1 cellular context compared by ENCODE assay signal in the genomic region with DNA sequence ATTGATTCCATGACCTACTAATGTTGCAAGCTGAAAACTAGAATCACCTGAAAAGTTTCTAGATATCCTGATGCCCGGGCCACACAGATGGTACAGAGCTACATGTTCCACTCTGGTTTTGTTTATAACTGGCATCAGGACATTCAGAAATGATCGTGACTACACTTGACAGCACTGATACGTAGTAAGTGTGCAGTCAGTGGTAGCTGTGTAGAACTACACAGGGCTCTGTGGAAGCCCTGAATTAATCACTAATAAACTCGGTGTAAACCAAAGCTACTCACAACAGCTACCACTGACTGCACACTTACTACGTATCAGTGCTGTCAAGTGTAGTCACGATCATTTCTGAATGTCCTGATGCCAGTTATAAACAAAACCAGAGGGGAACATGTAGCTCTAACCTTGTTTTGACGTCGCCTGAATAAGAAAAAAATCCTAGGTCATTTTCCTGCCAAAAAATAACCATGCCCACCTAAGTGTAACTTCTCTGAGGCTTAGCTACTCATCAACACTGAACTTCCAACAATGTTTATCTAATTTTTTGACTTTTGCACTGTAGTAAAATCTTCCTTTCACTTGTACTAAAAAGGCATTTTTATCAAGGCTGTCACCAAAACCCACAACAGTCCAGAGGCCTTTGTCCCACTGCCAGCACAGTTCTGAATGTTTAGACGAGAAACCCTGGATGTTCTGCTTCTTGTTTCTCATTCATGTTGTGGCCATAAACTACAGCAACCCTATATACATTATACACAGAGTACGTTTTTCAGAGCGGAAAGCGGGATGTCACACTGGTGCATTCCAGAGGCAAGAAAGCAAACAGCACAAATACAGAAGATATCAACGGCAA.
TF ChIP-seq lines count a peak whose summit lies in the region.

No MANE protein-coding gene starts in this region.

TF ChIP-seq in IMR-90, 13 proteins besides CTCF, POLR2A, EP300 and RAD21:
- TF ChIP-seq MAFK (IDR thresholded peaks at IDR 0.05; ENCODE audit: low read depth, low read length) (no peak), MXI1 (IDR thresholded peaks at IDR 0.05; ENCODE audit: borderline replicate concordance, low read depth, low read length) (no peak), NFE2L2 (IDR thresholded peaks at IDR 0.05; ENCODE audit: low read depth, low read length) (no peak), CEBPB (IDR thresholded peaks at IDR 0.05; ENCODE audit: low read depth, low read length) (no peak), BHLHE40 (IDR thresholded peaks at IDR 0.05; ENCODE audit: low read depth, low read length) (no peak)
